In genomic region chr11:12602421-12602820, GRCh38 we compare ENCODE assay signal across 26 cellular contexts.
A peak's percentile ranks its signal among the peaks of the same experiment; 100 is the strongest.
DNase-seq lines count a peak whose midpoint lies in the region; ATAC-seq, FAIRE-seq and TF ChIP-seq lines count a peak whose summit lies in the region.
"Had no signal": no experiment of that assay in that cellular context is flagged by ENCODE, and none has a peak within 500 bp of the region (broad histone marks: within the 10 kb centered on the region; RNA-seq: fewer than 3 reads in every experiment).

No MANE protein-coding gene starts in this region.

- no TSS peak for BruUV-seq in A673 (replicated peaks; lab: Mats Ljungman, UMichigan)

- DNase-seq in A673 (ENCODE audit: low spot score) (peak; percentile 76), ELR (ENCODE audit: low read depth) (peak; percentile 21), RCC 7860 (ENCODE audit: low spot score) (peak; percentile 17), fibroblast of mammary gland (ENCODE audit: low read depth) (peak; percentile 62), right lobe of liver (no peak)
- DNase-seq: activated B cell treated with CpG ODN at 0.5 μM for 24 hours; activated CD8-positive, alpha-beta T cell treated with anti-CD3 and anti-CD28 coated beads, Interleukin-2, amount 10 ng/mL, durations not matched to agents 7 days and 5 days; activated naive CD4-positive, alpha-beta T cell treated with anti-CD3 and anti-CD28 coated beads for 36 hours; activated T-cell treated with anti-CD3 and anti-CD28 coated beads, Interleukin-2, amount 50 U/mL, for 4 hours; anterior cingulate cortex; CD4-positive, alpha-beta T cell; DMS153; heart right ventricle; NCI-H1436; PC-9; SJCRH30; small intestine; stimulated activated CD4-positive, alpha-beta T cell treated with anti-CD3 and anti-CD28 coated beads, Interleukin-2, amount 100 ng/mL, for 48 hours; stimulated activated naive CD4-positive, alpha-beta T cell treated with Interleukin-2 at 50 U/mL for 16 hours had no signal

- H3K36me3 ChIP-seq in A673 (ENCODE audit: insufficient read depth, low read length, poor library complexity, severe bottlenecking) (no peaks in the 10 kb centered on the region), right lobe of liver (no peaks in the 10 kb centered on the region)
- H3K36me3 ChIP-seq: heart right ventricle, neural progenitor cell, prostate gland, SJCRH30 had no signal

- H3K9me3 ChIP-seq in A673 (ENCODE audit: low read depth, low read length, poor library complexity, severe bottlenecking) (no peaks in the 10 kb centered on the region), right lobe of liver (no peaks in the 10 kb centered on the region)
- H3K9me3 ChIP-seq: prostate gland, SJCRH30 had no signal

- no peak for TF ChIP-seq CTCF in A673 (conservative IDR thresholded peaks at IDR 0.05; ENCODE audit: low read depth, low read length)
- no peak for TF ChIP-seq CTCF in fibroblast of mammary gland (conservative IDR thresholded peaks at IDR 0.05; ENCODE audit: control insufficient read depth, insufficient read depth, low read depth, low read length)
- TF ChIP-seq CTCF in right lobe of liver (IDR thresholded peaks at IDR 0.05), result no peak

- TF ChIP-seq POLR2A in right lobe of liver (IDR thresholded peaks at IDR 0.05), result no peak

- H3K4me1 ChIP-seq in A673 (ENCODE audit: insufficient read depth, low read length, poor library complexity, severe bottlenecking) (peaks cover 47% of the 10 kb centered on the region), right lobe of liver (peaks cover 0 to 7% (median 1%) of the 10 kb centered on the region in 4 donors)
- H3K4me1 ChIP-seq: neural progenitor cell, prostate gland had no signal

- POLR2A ChIA-PET in A673 (lab: Charles Lee; ENCODE audit: low non-redundant PET), result no interaction called here

- no peak for ATAC-seq in HG03378 (IDR thresholded peaks at IDR 0.05; ENCODE audit: unreplicated experiment)
- ATAC-seq in HG02571 (IDR thresholded peaks at IDR 0.05; ENCODE audit: unreplicated experiment), result no peak
- no peak for ATAC-seq in GM18909 (IDR thresholded peaks at IDR 0.05; ENCODE audit: poor library complexity, unreplicated experiment)
- ATAC-seq in right lobe of liver, result no peak
- ATAC-seq: activated CD8-positive, alpha-beta T cell treated with anti-CD3 and anti-CD28 coated beads, Interleukin-2, amount 10 ng/mL, durations not matched to agents 7 days and 5 days; activated T-cell treated with anti-CD3 and anti-CD28 coated beads, Interleukin-2, amount 50 U/mL, for 4 hours had no signal

- intact Hi-C loops in A673 (cut with micrococcal nuclease; ENCODE audit: unreplicated experiment) (no loop called here), right lobe of liver (cut with DNase I) (loop anchor here (5.0 to 10.0 kb wide), 2 partner anchors 290 to 292 kb away; no protein-coding TSS in a partner anchor)

- CTCF ChIA-PET in A673 (lab: Charles Lee), result no interaction called here

- H3K27ac ChIP-seq in A673 (ENCODE audit: low read depth, low read length, poor library complexity, severe bottlenecking), result no peak overlapping the region
- H3K27ac ChIP-seq in right lobe of liver, result no peak overlapping the region
- H3K27ac ChIP-seq: neural progenitor cell, PC-9, prostate gland, SJCRH30 had no signal

- 66% methylated on average over 4 of the region's 4 CpGs for WGBS in right lobe of liver (ENCODE audit: insufficient coverage, low coverage, low lambda C conversion rate, missing lambda C conversion rate)

- H3K27me3 ChIP-seq in A673 (replicated peaks; ENCODE audit: insufficient read depth, low read depth, low read length, poor library complexity) (no peaks in the 10 kb centered on the region), right lobe of liver (no peaks in the 10 kb centered on the region)
- H3K27me3 ChIP-seq: heart right ventricle, neural progenitor cell, SJCRH30 had no signal

- FAIRE-seq in RCC 7860 (lab: Jason Lieb, UNC), result peak; percentile 75
- FAIRE-seq: colon, H1, small intestine had no signal

- no peak overlapping the region for H3K4me3 ChIP-seq in A673 (ENCODE audit: low read depth, low read length, poor library complexity, severe bottlenecking)
- no peak overlapping the region for H3K4me3 ChIP-seq in fibroblast of mammary gland (ENCODE audit: control insufficient read depth, low read depth, low read length)
- H3K4me3 ChIP-seq in right lobe of liver, result no peak overlapping the region
- H3K4me3 ChIP-seq: heart right ventricle, neural progenitor cell, PC-9, prostate gland, SJCRH30 had no signal

Comparison
In these comparisons a context has a peak if more than half of its experiments do, and no peak if none do; other contexts are left out.
1. DNase-seq: peak in A673 (single experiment), ELR (single experiment), RCC 7860 (single experiment) and fibroblast of mammary gland (single experiment); none in right lobe of liver (0 of 3).